Comparison of ENCODE assay signal across 11 cellular contexts in genomic region chr1:160884579-160884978, GRCh38.
DNase-seq lines count a peak whose midpoint lies in the region; ATAC-seq and TF ChIP-seq lines count a peak whose summit lies in the region.
"Had no signal": no experiment of that assay in that cellular context is flagged by ENCODE, and none has a peak within 500 bp of the region (broad histone marks: within the 10 kb centered on the region; RNA-seq: fewer than 3 reads in every experiment).

No MANE protein-coding gene starts in this region.

- TF ChIP-seq CTCF in HL-60 (IDR thresholded peaks at IDR 0.05; ENCODE audit: insufficient read depth, low read length) (peak; percentile 27), brain microvascular endothelial cell (IDR thresholded peaks at IDR 0.05; ENCODE audit: low read depth, low read length, missing control alignments) (peak; percentile 64)

- ATAC-seq in stimulated activated effector memory CD8-positive, alpha-beta T cell treated with anti-CD3 and anti-CD28 coated beads, Interleukin-12 subunit alpha, Interleukin-12 subunit beta, amount 100 ng/mL, for 72 hours, result peak; percentile 26

- no peaks in the 10 kb centered on the region for H3K36me3 ChIP-seq in brain microvascular endothelial cell (replicated peaks)

- H3K9me3 Mint-ChIP-seq in stimulated activated effector memory CD8-positive, alpha-beta T cell treated with anti-CD3 and anti-CD28 coated beads, Interleukin-12 subunit alpha, Interleukin-12 subunit beta, amount 100 ng/mL, for 72 hours, result no peaks in the 10 kb centered on the region
- H3K9me3 Mint-ChIP-seq: mesothelial cell of epicardium had no signal

- H3K4me3 ChIP-seq in HL-60 (replicated peaks; ENCODE audit: insufficient read depth, low read length) (no peak overlapping the region), brain microvascular endothelial cell (ENCODE audit: low read depth, low read length) (no peak overlapping the region)

- H3K36me3 Mint-ChIP-seq in stimulated activated effector memory CD8-positive, alpha-beta T cell treated with anti-CD3 and anti-CD28 coated beads, Interleukin-12 subunit alpha, Interleukin-12 subunit beta, amount 100 ng/mL, for 72 hours, result no peaks in the 10 kb centered on the region
- H3K36me3 Mint-ChIP-seq: mesothelial cell of epicardium had no signal

- in situ Hi-C loops in brain microvascular endothelial cell (cut with HindIII; ENCODE audit: low pct_ligation_motif_present, low sequenced_read_pairs), result no loop called here

- peaks cover 6% of the 10 kb centered on the region for H3K4me1 Mint-ChIP-seq in stimulated activated effector memory CD8-positive, alpha-beta T cell treated with anti-CD3 and anti-CD28 coated beads, Interleukin-12 subunit alpha, Interleukin-12 subunit beta, amount 100 ng/mL, for 72 hours

- no peak overlapping the region for H3K27ac Mint-ChIP-seq in stimulated activated effector memory CD8-positive, alpha-beta T cell treated with anti-CD3 and anti-CD28 coated beads, Interleukin-12 subunit alpha, Interleukin-12 subunit beta, amount 100 ng/mL, for 72 hours
- H3K27ac Mint-ChIP-seq: mesothelial cell of epicardium had no signal

- H3K27me3 ChIP-seq in HL-60 (ENCODE audit: insufficient read depth, poor library complexity, severe bottlenecking) (no peaks in the 10 kb centered on the region), brain microvascular endothelial cell (replicated peaks) (no peaks in the 10 kb centered on the region)

- H3K27ac ChIP-seq in HL-60 (replicated peaks) (peak overlapping the region; percentile 26; the same call in 1 of the 2 replicates), brain microvascular endothelial cell (no peak overlapping the region)

- peak; percentile 22 to 47 for DNase-seq in NCI-H526 (lab: John Stamatoyannopoulos, UW)
- DNase-seq in NCI-H526 treated with DMSO at 0.1 percent for 48 hours (lab: John Stamatoyannopoulos, UW), result no peak
- DNase-seq in HL-60 (ENCODE audit: low read depth in 1 of 2, low spot score in 1 of 2), result no peak
- DNase-seq in brain microvascular endothelial cell, result no peak
- DNase-seq in stimulated activated effector memory CD8-positive, alpha-beta T cell treated with anti-CD3 and anti-CD28 coated beads, Interleukin-12 subunit alpha, Interleukin-12 subunit beta, amount 100 ng/mL, for 72 hours (ENCODE audit: low spot score in 2 of 2), result no peak
- DNase-seq in COLO668 (lab: John Stamatoyannopoulos, UW; ENCODE audit: unreplicated experiment), result no peak
- no peak for DNase-seq in NOMO-1 treated with dmso at 0.1 percent for 144 hours (lab: John Stamatoyannopoulos, UW; ENCODE audit: unreplicated experiment)
- no peak for DNase-seq in ecto neural progenitor cell (ENCODE audit: low spot score)
- DNase-seq: ACHN; stimulated activated CD8-positive, alpha-beta memory T cell treated with anti-CD3 and anti-CD28 coated beads, Interleukin-4, amount 100 ng/mL, for 48 hours had no signal

- no peak overlapping the region for H3K4me3 Mint-ChIP-seq in stimulated activated effector memory CD8-positive, alpha-beta T cell treated with anti-CD3 and anti-CD28 coated beads, Interleukin-12 subunit alpha, Interleukin-12 subunit beta, amount 100 ng/mL, for 72 hours
- H3K4me3 Mint-ChIP-seq: mesothelial cell of epicardium had no signal

Comparison
In these comparisons a context has a peak if more than half of its experiments do, and no peak if none do; other contexts are left out.
1. DNase-seq: peak in NCI-H526 (2 of 2); none in NCI-H526 treated with DMSO at 0.1 percent for 48 hours (single experiment), HL-60 (0 of 2), brain microvascular endothelial cell (single experiment), stimulated activated effector memory CD8-positive, alpha-beta T cell treated with anti-CD3 and anti-CD28 coated beads, Interleukin-12 subunit alpha, Interleukin-12 subunit beta, amount 100 ng/mL, for 72 hours (0 of 2), COLO668 (single experiment), NOMO-1 treated with dmso at 0.1 percent for 144 hours (single experiment) and ecto neural progenitor cell (single experiment).